In the genomic region with DNA sequence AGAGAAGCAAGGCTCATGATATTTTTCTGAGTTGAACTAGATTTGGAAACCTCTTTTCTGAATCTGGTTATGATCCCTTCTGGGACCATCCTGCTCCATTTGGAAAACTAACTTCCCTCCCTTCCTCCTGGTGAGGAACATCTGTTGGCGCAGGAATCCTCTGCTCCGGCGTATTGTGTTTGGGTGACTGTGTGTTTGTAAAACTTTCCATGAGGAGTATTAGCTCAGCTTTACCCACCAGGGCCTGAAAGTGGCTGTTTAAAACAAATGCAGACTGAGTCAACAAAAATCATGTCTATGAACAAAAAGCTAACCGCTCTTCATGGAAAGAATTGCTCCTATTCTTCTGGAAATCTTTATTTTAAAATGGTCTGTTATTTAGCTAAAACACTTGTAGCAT, we compare ENCODE assay signal across 18 cellular contexts. TPM values are rescaled to one million over a fixed set of nuclear protein-coding genes. Genes with fewer than 3 reads are reported as not detected.
A peak's percentile ranks its signal among the peaks of the same experiment; 100 is the strongest.
DNase-seq lines count a peak whose midpoint lies in the region; ATAC-seq, FAIRE-seq and TF ChIP-seq lines count a peak whose summit lies in the region.
"Had no signal": no experiment of that assay in that cellular context is flagged by ENCODE, and none has a peak within 500 bp of the region (broad histone marks: within the 10 kb centered on the region; RNA-seq: fewer than 3 reads in every experiment).

No MANE protein-coding gene starts in this region.

- no peaks in the 10 kb centered on the region for H3K79me1 ChIP-seq in H1 (ENCODE audit: low read depth, low read length)

- H3K27ac ChIP-seq in H1 (ENCODE audit: low read depth, low read length): no peak overlapping the region
- peak overlapping the region; percentile 48 for H3K27ac ChIP-seq in right cardiac atrium (ENCODE audit: low read length)
- peak overlapping the region; percentile 64 for H3K27ac ChIP-seq in smooth muscle cell (ENCODE audit: low read depth)
- H3K27ac ChIP-seq: parathyroid adenoma had no signal

- CTCF ChIA-PET in H1 (lab: Charles Lee; ENCODE audit: partially characterized antibody) (interaction anchor here (1.2 to 3.2 kb wide), 7 partner anchors 9 to 124 kb away, joined by 3 to 28 read pairs (median 7); no protein-coding TSS in a partner anchor), HEK293T (lab: Yijun Ruan, JAX) (no interaction called here)

- H3K23ac ChIP-seq in H1 (ENCODE audit: insufficient read length): peak overlapping the region; percentile 96

- H2BK12ac ChIP-seq in H1 (ENCODE audit: low read depth, low read length): no peak overlapping the region

- H2BK120ac ChIP-seq in H1 (replicated peaks; ENCODE audit: low read depth, low read length): no peak overlapping the region

- H3K56ac ChIP-seq in H1 (replicated peaks; ENCODE audit: insufficient read length, low read depth, low read length): no peak overlapping the region

- H3F3A ChIP-seq in smooth muscle cell (ENCODE audit: low read depth): peaks cover 7% of the 10 kb centered on the region

- TF ChIP-seq POLR2A in H1 (IDR thresholded peaks at IDR 0.05; ENCODE audit: control extremely low read depth in 1 of 2, low read depth in 2 of 2, low read length in 2 of 2): no peak

- no peak for TF ChIP-seq EP300 in H1 (IDR thresholded peaks at IDR 0.05; ENCODE audit: borderline replicate concordance in 1 of 2, low read depth in 2 of 2, low read length in 2 of 2)

- no peak overlapping the region for H2AK5ac ChIP-seq in H1 (ENCODE audit: low read depth, low read length)

- ATAC-seq in right cardiac atrium: peak; percentile 78 to 91
- ATAC-seq: stimulated activated naive CD8-positive, alpha-beta T cell treated with anti-CD3 and anti-CD28 coated beads, Interleukin-15, amount 100 ng/mL, for 72 hours had no signal

- H3K36me3 ChIP-seq in H1 (ENCODE audit: control insufficient read depth in 2 of 4, insufficient read depth in 4 of 4, low read length in 3 of 4) (no peaks in the 10 kb centered on the region), smooth muscle cell (ENCODE audit: low read depth) (no peaks in the 10 kb centered on the region)

- DNase-seq in AG08395 (ENCODE audit: low spot score): peak; percentile 68
- DNase-seq in H1 (ENCODE audit: low read depth in 1 of 2, low spot score in 2 of 2): no peak
- DNase-seq in right cardiac atrium: peak; percentile 49 to 76 (median 59)
- no peak for DNase-seq in smooth muscle cell (lab: John Stamatoyannopoulos, UW; ENCODE audit: unreplicated experiment)
- DNase-seq in stimulated activated CD4-positive, alpha-beta T cell treated with anti-CD3 and anti-CD28 coated beads, Interleukin-12 subunit alpha, Interleukin-12 subunit beta, amount 100 ng/mL, for 4 hours: no peak
- no peak for DNase-seq in cerebellum (ENCODE audit: low spot score)
- no peak for DNase-seq in activated naive CD4-positive, alpha-beta T cell (lab: John Stamatoyannopoulos, UW)
- no peak for DNase-seq in HEK293T (ENCODE audit: extremely low spot score)
- DNase-seq: activated CD4-positive, alpha-beta T cell treated with anti-CD3 and anti-CD28 coated beads for 4 hours; activated naive CD8-positive, alpha-beta T cell treated with anti-CD3 and anti-CD28 coated beads, Interleukin-2, amount 10 ng/mL, durations not matched to agents 7 days and 5 days; caudate nucleus; CD4-positive, CD25-positive, alpha-beta regulatory T cell; kidney; NCI-H1694 treated with DMSO at 0.1 percent for 48 hours; NCI-H510A; stimulated activated naive CD8-positive, alpha-beta T cell treated with anti-CD3 and anti-CD28 coated beads, Interleukin-15, amount 100 ng/mL, for 72 hours; T1000 had no signal

- H3K9ac ChIP-seq in H1 (replicated peaks in 1 of 4; ENCODE audit: extremely low read depth in 1 of 4, low read depth in 3 of 4, low read length in 3 of 4): no peak overlapping the region
- H3K9ac ChIP-seq in smooth muscle cell (ENCODE audit: low read depth): no peak overlapping the region
- H3K9ac ChIP-seq: parathyroid adenoma had no signal

- no peak for TF ChIP-seq RAD21 in H1 (IDR thresholded peaks at IDR 0.05 in 1 of 2, conservative IDR thresholded peaks at IDR 0.05 in 1 of 2; ENCODE audit: low read depth in 2 of 2, low read length in 2 of 2)

- FAIRE-seq in H1 (lab: Jason Lieb, UNC): no peak
- FAIRE-seq: kidney had no signal

- H3K4ac ChIP-seq in H1 (replicated peaks; ENCODE audit: insufficient read length, low read depth, low read length): no peak overlapping the region

- H3K9me3 ChIP-seq in H1 (ENCODE audit: insufficient read depth in 2 of 2, low read depth in 1 of 2, low read length in 1 of 2) (no peaks in the 10 kb centered on the region), right cardiac atrium (ENCODE audit: control insufficient read depth, low read length) (no peaks in the 10 kb centered on the region), smooth muscle cell (replicated peaks; ENCODE audit: low read depth) (no peaks in the 10 kb centered on the region)

- POLR2A ChIA-PET in H1 (lab: Charles Lee; ENCODE audit: partially characterized antibody) (interaction anchor here (0.6 to 1.9 kb wide), 2 partner anchors 16 to 250 kb away, joined by 3 read pairs; no protein-coding TSS in a partner anchor), HEK293T (lab: Yijun Ruan, JAX) (no interaction called here)

- H4K8ac ChIP-seq in H1 (ENCODE audit: extremely low read depth, insufficient read depth, low read length): no peak overlapping the region

- no peak overlapping the region for H3K4me3 ChIP-seq in H1 (ENCODE audit: extremely low read depth in 1 of 4, insufficient read depth in 2 of 4, low read depth in 3 of 4, low read length in 4 of 4)
- H3K4me3 ChIP-seq in right cardiac atrium (ENCODE audit: low read length): no peak overlapping the region
- H3K4me3 ChIP-seq in smooth muscle cell: no peak overlapping the region

- H3K14ac ChIP-seq in H1 (ENCODE audit: insufficient read length): no peak overlapping the region

- H4K20me1 ChIP-seq in H1 (replicated peaks in 1 of 2; ENCODE audit: control insufficient read depth in 1 of 2, insufficient read depth in 2 of 2, low read length in 2 of 2) (no peaks in the 10 kb centered on the region), smooth muscle cell (ENCODE audit: low read depth) (no peaks in the 10 kb centered on the region)

- WGBS in H1 (ENCODE audit: extremely low coverage in 1 of 2, insufficient coverage in 1 of 2, insufficient read length in 1 of 2, insufficient replicate concordance in 2 of 2, low coverage in 1 of 2, low lambda C conversion rate in 2 of 2, missing lambda C conversion rate in 1 of 2), 2 experiments: 96% methylated on average over 4 of the region's 4 CpGs; no CpG with 5 or more reads in 1 of the 2 experiments
- WGBS in right cardiac atrium: 41% methylated on average over 4 of the region's 4 CpGs
- 56% methylated on average over 4 of the region's 4 CpGs for WGBS in smooth muscle cell (ENCODE audit: low lambda C conversion rate)

- intact Hi-C loops in right cardiac atrium (cut with DNase I): no loop called here

- H4K5ac ChIP-seq in H1 (ENCODE audit: insufficient read length, low read depth, low read length): no peak overlapping the region

- H3K27me3 ChIP-seq in H1 (replicated peaks in 1 of 4; ENCODE audit: control insufficient read depth in 3 of 4, extremely low read depth in 1 of 4, insufficient read depth in 3 of 4, low read length in 3 of 4) (no peaks in the 10 kb centered on the region), right cardiac atrium (ENCODE audit: control insufficient read depth, insufficient read depth) (no peaks in the 10 kb centered on the region), smooth muscle cell (ENCODE audit: low read depth) (no peaks in the 10 kb centered on the region)

- TF ChIP-seq CTCF in H1 (IDR thresholded peaks at IDR 0.05; ENCODE audit: control extremely low read depth in 1 of 3, insufficient read depth in 1 of 3, low read depth in 1 of 3, low read length in 3 of 3) (no peak), smooth muscle cell (IDR thresholded peaks at IDR 0.05; ENCODE audit: borderline replicate concordance, insufficient read depth, poor library complexity, severe bottlenecking) (no peak)

- H3K18ac ChIP-seq in H1 (ENCODE audit: extremely low read depth, low read length): no peak overlapping the region

- no peak overlapping the region for H2BK15ac ChIP-seq in H1 (ENCODE audit: low read length)

- H3K79me2 ChIP-seq in H1 (ENCODE audit: control insufficient read depth in 1 of 2, insufficient read depth in 2 of 2, low read length in 2 of 2) (no peaks in the 10 kb centered on the region), smooth muscle cell (ENCODE audit: low read depth) (no peaks in the 10 kb centered on the region)
- H3K79me2 ChIP-seq: parathyroid adenoma had no signal

- no peak overlapping the region for H4K91ac ChIP-seq in H1 (replicated peaks; ENCODE audit: insufficient read length, low read length)

- H2BK5ac ChIP-seq in H1 (ENCODE audit: low read depth, low read length): no peak overlapping the region

- H2AFZ ChIP-seq in H1 (ENCODE audit: low read length) (no peak overlapping the region), smooth muscle cell (ENCODE audit: low read depth) (no peak overlapping the region)
- H2AFZ ChIP-seq: parathyroid adenoma had no signal

- H3K4me1 ChIP-seq in H1 (replicated peaks in 1 of 4; ENCODE audit: control insufficient read depth in 3 of 4, insufficient read depth in 4 of 4, low read length in 3 of 4) (peaks cover 0 to 4% (median under 1%) of the 10 kb centered on the region in 4 experiments; a peak in 2 of 7 replicates), right cardiac atrium (ENCODE audit: control insufficient read depth, insufficient read depth, low read length) (no peaks in the 10 kb centered on the region), smooth muscle cell (ENCODE audit: low read depth) (peaks cover 8% of the 10 kb centered on the region)
- H3K4me1 ChIP-seq: parathyroid adenoma had no signal

- H3K23me2 ChIP-seq in H1 (ENCODE audit: low read depth, low read length): no peaks in the 10 kb centered on the region

- H3K4me2 ChIP-seq in H1 (ENCODE audit: insufficient read depth in 1 of 2, low read depth in 2 of 2, low read length in 2 of 2) (no peak overlapping the region), smooth muscle cell (peak overlapping the region; percentile 48)

- no peak overlapping the region for H2BK20ac ChIP-seq in H1 (ENCODE audit: low read length)

RNA-seq across cellular contexts. Expression of gene STARD9, which starts 17.7 kb away (rescaled TPM):
- 6.0 and 7.0 TPM in 2 replicates for total RNA-seq in H1 (2021; fragmentation: NEBNext Ultra II Directional; extraction: Animal tissue kit (Norgen Biotek cat#: 25700))
- polyA plus RNA-seq in H1 (2011; rRNA removed) (2.8 and 3.3 TPM in 2 replicates), right cardiac atrium (8.6 TPM), smooth muscle cell (1.6 TPM in 2 replicates)
- 3.2 TPM for polyA plus RNA-seq in H1 (2011; cell fraction: cytosol; rRNA removed)
- 17.0 TPM for polyA plus RNA-seq in H1 (2011; cell fraction: nucleus; rRNA removed)
- 4.0 to 5.0 TPM (median 4.5 TPM) in 4 replicates for polyA plus RNA-seq in H1 (2012, experiment 1 of 2)
- 0.31 TPM for polyA plus RNA-seq in H1 (2012, experiment 2 of 2)
- polyA plus RNA-seq in H1 (2013, experiment 1 of 2): 2.6 TPM
- polyA plus RNA-seq in H1 (2013, experiment 2 of 2): 2.0 TPM
- 12.2 and 14.3 TPM in 2 replicates for polyA minus RNA-seq in H1 (2011; rRNA and poly(A)+ RNA removed)
- 4.0 TPM for polyA minus RNA-seq in H1 (2011; cell fraction: cytosol; rRNA and poly(A)+ RNA removed)
- 16.6 TPM for polyA minus RNA-seq in H1 (2011; cell fraction: nucleus; rRNA and poly(A)+ RNA removed)
- total RNA-seq in right cardiac atrium (10 to 100 TPM in 3 of 4 donors, 1 to 10 TPM in 1; 9.9 to 12.0 (median 11.5) TPM), smooth muscle cell (6.3 and 6.6 TPM in 2 replicates), cerebellum (25.4 TPM)

RNA-seq across cellular contexts. Expression of gene HAUS2, which starts 44.5 kb away (rescaled TPM):
- 28.8 and 33.5 TPM in 2 replicates for total RNA-seq in H1 (2021; fragmentation: NEBNext Ultra II Directional; extraction: Animal tissue kit (Norgen Biotek cat#: 25700))
- polyA plus RNA-seq in H1 (2011; rRNA removed) (8.4 and 12.1 TPM in 2 replicates), right cardiac atrium (12.4 TPM), smooth muscle cell (18.4 and 18.6 TPM in 2 replicates)
- 16.4 TPM for polyA plus RNA-seq in H1 (2011; cell fraction: cytosol; rRNA removed)
- polyA plus RNA-seq in H1 (2011; cell fraction: nucleus; rRNA removed): 6.5 TPM
- 12.9 to 22.1 TPM (median 14.3 TPM) in 4 replicates for polyA plus RNA-seq in H1 (2012, experiment 1 of 2)
- polyA plus RNA-seq in H1 (2012, experiment 2 of 2): 4.5 TPM
- 14.6 TPM for polyA plus RNA-seq in H1 (2013, experiment 1 of 2)
- polyA plus RNA-seq in H1 (2013, experiment 2 of 2): 14.9 TPM
- 11.9 and 14.6 TPM in 2 replicates for polyA minus RNA-seq in H1 (2011; rRNA and poly(A)+ RNA removed)
- polyA minus RNA-seq in H1 (2011; cell fraction: cytosol; rRNA and poly(A)+ RNA removed): 10.3 TPM
- polyA minus RNA-seq in H1 (2011; cell fraction: nucleus; rRNA and poly(A)+ RNA removed): 12.3 TPM
- total RNA-seq in right cardiac atrium (10 to 100 TPM; 10.0 to 15.2 (median 12.1) TPM), smooth muscle cell (46.5 and 88.4 TPM in 2 replicates), cerebellum (27.3 TPM)

RNA-seq across cellular contexts. Expression of gene LRRC57, which starts 44.5 kb away (rescaled TPM):
- total RNA-seq in H1 (2021; fragmentation: NEBNext Ultra II Directional; extraction: Animal tissue kit (Norgen Biotek cat#: 25700)): 11.1 and 12.7 TPM in 2 replicates
- 4.9 and 5.0 TPM in 2 replicates for polyA plus RNA-seq in H1 (2011; rRNA removed)
- polyA plus RNA-seq in H1 (2011; cell fraction: cytosol; rRNA removed): 6.6 TPM
- 2.6 TPM for polyA plus RNA-seq in H1 (2011; cell fraction: nucleus; rRNA removed)
- polyA plus RNA-seq in H1 (2012, experiment 1 of 2): 7.3 to 10.3 TPM (median 7.5 TPM) in 4 replicates
- polyA plus RNA-seq in H1 (2012, experiment 2 of 2): 1.6 TPM
- 6.0 TPM for polyA plus RNA-seq in H1 (2013, experiment 1 of 2)
- polyA plus RNA-seq in H1 (2013, experiment 2 of 2): 5.5 TPM
- 6.1 and 8.4 TPM in 2 replicates for polyA minus RNA-seq in H1 (2011; rRNA and poly(A)+ RNA removed)
- 2.3 TPM for polyA minus RNA-seq in H1 (2011; cell fraction: cytosol; rRNA and poly(A)+ RNA removed)
- 5.4 TPM for polyA minus RNA-seq in H1 (2011; cell fraction: nucleus; rRNA and poly(A)+ RNA removed)
- total RNA-seq in right cardiac atrium: 10 to 100 TPM; 11.1 to 17.2 (median 14.4) TPM
- polyA plus RNA-seq in right cardiac atrium: 7.3 TPM
- 16.0 and 25.1 TPM in 2 replicates for total RNA-seq in smooth muscle cell
- 11.0 and 13.4 TPM in 2 replicates for polyA plus RNA-seq in smooth muscle cell
- 20.2 TPM for total RNA-seq in cerebellum

Comparison
In these comparisons a context has a peak if more than half of its experiments do, and no peak if none do; other contexts are left out.
1. DNase-seq: peak in AG08395 (single experiment) and right cardiac atrium (3 of 3); none in H1 (0 of 2), smooth muscle cell (single experiment), stimulated activated CD4-positive, alpha-beta T cell treated with anti-CD3 and anti-CD28 coated beads, Interleukin-12 subunit alpha, Interleukin-12 subunit beta, amount 100 ng/mL, for 4 hours (single experiment), cerebellum (single experiment), activated naive CD4-positive, alpha-beta T cell (0 of 4) and HEK293T (single experiment).